ENCODE assay signal across 1 cellular context in the genomic region with DNA sequence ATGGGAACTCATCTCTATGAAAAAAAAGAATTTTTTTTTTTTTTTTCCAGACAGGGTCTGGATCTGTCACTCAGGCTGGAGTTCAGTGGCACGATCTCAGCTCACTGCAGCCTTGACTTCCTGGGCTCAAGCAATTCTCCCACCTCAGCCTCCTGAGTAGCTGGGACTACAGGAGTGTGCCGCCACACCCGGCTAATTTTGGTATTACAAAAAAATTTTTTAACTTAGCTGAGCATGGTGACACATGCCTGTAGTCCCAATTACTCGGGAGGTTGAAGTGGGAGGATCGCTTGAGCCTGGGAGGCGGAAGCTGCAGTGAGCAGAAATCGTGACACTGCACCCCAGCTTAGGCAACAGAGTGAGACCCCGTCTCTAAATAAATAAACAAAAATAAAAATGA.
TF ChIP-seq lines count a peak whose summit lies in the region.

No MANE protein-coding gene starts in this region.

TF ChIP-seq in K562, 482 proteins besides CTCF, POLR2A, EP300 and RAD21 (continued from another document):
- TF ChIP-seq, protein P1, sequence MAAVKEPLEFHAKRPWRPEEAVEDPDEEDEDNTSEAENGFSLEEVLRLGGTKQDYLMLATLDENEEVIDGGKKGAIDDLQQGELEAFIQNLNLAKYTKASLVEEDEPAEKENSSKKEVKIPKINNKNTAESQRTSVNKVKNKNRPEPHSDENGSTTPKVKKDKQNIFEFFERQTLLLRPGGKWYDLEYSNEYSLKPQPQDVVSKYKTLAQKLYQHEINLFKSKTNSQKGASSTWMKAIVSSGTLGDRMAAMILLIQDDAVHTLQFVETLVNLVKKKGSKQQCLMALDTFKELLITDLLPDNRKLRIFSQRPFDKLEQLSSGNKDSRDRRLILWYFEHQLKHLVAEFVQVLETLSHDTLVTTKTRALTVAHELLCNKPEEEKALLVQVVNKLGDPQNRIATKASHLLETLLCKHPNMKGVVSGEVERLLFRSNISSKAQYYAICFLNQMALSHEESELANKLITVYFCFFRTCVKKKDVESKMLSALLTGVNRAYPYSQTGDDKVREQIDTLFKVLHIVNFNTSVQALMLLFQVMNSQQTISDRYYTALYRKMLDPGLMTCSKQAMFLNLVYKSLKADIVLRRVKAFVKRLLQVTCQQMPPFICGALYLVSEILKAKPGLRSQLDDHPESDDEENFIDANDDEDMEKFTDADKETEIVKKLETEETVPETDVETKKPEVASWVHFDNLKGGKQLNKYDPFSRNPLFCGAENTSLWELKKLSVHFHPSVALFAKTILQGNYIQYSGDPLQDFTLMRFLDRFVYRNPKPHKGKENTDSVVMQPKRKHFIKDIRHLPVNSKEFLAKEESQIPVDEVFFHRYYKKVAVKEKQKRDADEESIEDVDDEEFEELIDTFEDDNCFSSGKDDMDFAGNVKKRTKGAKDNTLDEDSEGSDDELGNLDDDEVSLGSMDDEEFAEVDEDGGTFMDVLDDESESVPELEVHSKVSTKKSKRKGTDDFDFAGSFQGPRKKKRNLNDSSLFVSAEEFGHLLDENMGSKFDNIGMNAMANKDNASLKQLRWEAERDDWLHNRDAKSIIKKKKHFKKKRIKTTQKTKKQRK (IDR thresholded peaks at IDR 0.05; ENCODE audit: borderline replicate concordance, low read depth, low read length), result 0 out of 2 replicates have a peak, but pooled peaks have one; percentile 8
- TF ChIP-seq, protein P2, sequence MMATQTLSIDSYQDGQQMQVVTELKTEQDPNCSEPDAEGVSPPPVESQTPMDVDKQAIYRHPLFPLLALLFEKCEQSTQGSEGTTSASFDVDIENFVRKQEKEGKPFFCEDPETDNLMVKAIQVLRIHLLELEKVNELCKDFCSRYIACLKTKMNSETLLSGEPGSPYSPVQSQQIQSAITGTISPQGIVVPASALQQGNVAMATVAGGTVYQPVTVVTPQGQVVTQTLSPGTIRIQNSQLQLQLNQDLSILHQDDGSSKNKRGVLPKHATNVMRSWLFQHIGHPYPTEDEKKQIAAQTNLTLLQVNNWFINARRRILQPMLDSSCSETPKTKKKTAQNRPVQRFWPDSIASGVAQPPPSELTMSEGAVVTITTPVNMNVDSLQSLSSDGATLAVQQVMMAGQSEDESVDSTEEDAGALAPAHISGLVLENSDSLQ (IDR thresholded peaks at IDR 0.05), result peak; percentile 51; the same call in 1 of the 2 replicates
